ENCODE assay signal across 8 cellular contexts in the genomic region with DNA sequence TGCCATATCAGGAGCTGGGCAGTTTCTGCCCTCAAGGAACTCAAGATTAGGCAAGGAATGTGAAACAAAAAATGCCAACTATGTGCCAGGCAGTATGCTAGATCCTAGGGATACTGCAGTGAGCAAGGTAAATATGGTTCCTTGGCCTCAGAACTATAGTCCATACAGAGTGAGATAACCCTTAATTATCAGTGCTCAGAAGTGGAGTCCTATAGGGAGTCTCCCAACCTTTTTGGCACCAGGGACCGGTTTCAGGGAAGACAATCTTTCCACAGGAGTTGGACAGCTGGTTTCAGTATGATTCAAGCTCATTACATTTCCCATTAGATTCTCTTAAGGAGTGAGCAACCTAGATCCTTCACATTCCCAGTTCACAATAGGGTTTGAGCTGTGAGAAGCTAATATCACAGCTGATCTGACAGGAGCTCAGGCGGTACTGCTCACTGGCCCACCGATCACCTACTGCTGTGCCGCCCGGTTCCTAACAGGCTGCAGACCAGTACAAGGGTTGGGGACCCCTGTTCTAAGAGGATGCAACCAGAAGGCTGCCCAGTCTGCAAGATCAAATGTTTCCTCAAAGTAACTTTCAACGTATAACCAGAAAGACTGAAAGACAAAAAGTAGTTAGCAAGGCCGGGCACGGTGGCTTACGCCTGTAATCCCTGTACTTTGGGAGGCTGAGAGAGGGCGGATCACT. TPM values are rescaled to one million over a fixed set of nuclear protein-coding genes. Genes with fewer than 3 reads are reported as not detected.
A peak's percentile ranks its signal among the peaks of the same experiment; 100 is the strongest.
DNase-seq lines count a peak whose midpoint lies in the region; ATAC-seq and TF ChIP-seq lines count a peak whose summit lies in the region.

No MANE protein-coding gene starts in this region.

- H3K4me1 Mint-ChIP-seq in HFFc6 (ENCODE audit: low read depth): peaks cover 37% of the 10 kb centered on the region
- peaks cover 49% of the 10 kb centered on the region for H3K4me1 Mint-ChIP-seq in activated naive CD8-positive, alpha-beta T cell treated with anti-CD3 and anti-CD28 coated beads for 36 hours

- peaks cover 32% of the 10 kb centered on the region for H3K4me1 ChIP-seq in ACC112 (ENCODE audit: control insufficient read depth, insufficient read depth, low read length, unreplicated experiment)
- H3K4me1 ChIP-seq in liver (ENCODE audit: control insufficient read depth in 4 of 4, insufficient read depth in 4 of 4, low read length in 3 of 4): peaks cover 9 to 30% (median 19%) of the 10 kb centered on the region in 4 donors

- ATAC-seq in HG03159 (IDR thresholded peaks at IDR 0.05; ENCODE audit: unreplicated experiment): no peak

- H2AFZ ChIP-seq in ACC112 (ENCODE audit: low read length, unreplicated experiment): no peak overlapping the region

- DNase-seq in HFFc6 (no peak), COR-L47 (lab: John Stamatoyannopoulos, UW) (no peak), cerebellar nuclear complex (lab: John Stamatoyannopoulos, UW) (no peak)
- DNase-seq in activated naive CD8-positive, alpha-beta T cell treated with anti-CD3 and anti-CD28 coated beads for 36 hours: no peak
- DNase-seq in NK-92 treated with Interleukin-12 subunit alpha and Interleukin-12 subunit beta, amount 100 ng/mL, for 24 hours (lab: John Stamatoyannopoulos, UW): no peak

- H3K27ac ChIP-seq in ACC112 (ENCODE audit: low read depth, low read length): peak overlapping the region; percentile 82
- no peak overlapping the region for H3K27ac ChIP-seq in liver (ENCODE audit: low read depth in 1 of 2, low read length in 2 of 2)

- peaks cover 46% of the 10 kb centered on the region for H3K36me3 Mint-ChIP-seq in HFFc6 (ENCODE audit: low read depth)
- H3K36me3 Mint-ChIP-seq in activated naive CD8-positive, alpha-beta T cell treated with anti-CD3 and anti-CD28 coated beads for 36 hours: peaks cover 44% of the 10 kb centered on the region

- H3K9me3 Mint-ChIP-seq in HFFc6: peaks cover 5% of the 10 kb centered on the region
- no peaks in the 10 kb centered on the region for H3K9me3 Mint-ChIP-seq in activated naive CD8-positive, alpha-beta T cell treated with anti-CD3 and anti-CD28 coated beads for 36 hours

- TF ChIP-seq RAD21 in liver (IDR thresholded peaks at IDR 0.05): no peak

- no peaks in the 10 kb centered on the region for H3K9me3 ChIP-seq in liver (ENCODE audit: control insufficient read depth in 4 of 4, low read length in 3 of 4)

- no peak for TF ChIP-seq CTCF in HFFc6 (IDR thresholded peaks at IDR 0.05)
- TF ChIP-seq CTCF in liver (IDR thresholded peaks at IDR 0.05; ENCODE audit: low read depth, low read length, missing input control): no peak

- peak overlapping the region; percentile 100 for H3K27ac Mint-ChIP-seq in HFFc6
- peak overlapping the region; percentile 98 for H3K27ac Mint-ChIP-seq in activated naive CD8-positive, alpha-beta T cell treated with anti-CD3 and anti-CD28 coated beads for 36 hours

- H3K4me3 ChIP-seq in ACC112 (ENCODE audit: low read depth, low read length): peak overlapping the region; percentile 90
- peak overlapping the region in 2 of 3 donors; percentile 9 to 95 for H3K4me3 ChIP-seq in liver (ENCODE audit: low read depth in 1 of 3, low read length in 3 of 3)

- WGBS in liver: 75% methylated on average over 10 of the region's 10 CpGs

- peak overlapping the region; percentile 100 for H3K4me3 Mint-ChIP-seq in HFFc6
- H3K4me3 Mint-ChIP-seq in activated naive CD8-positive, alpha-beta T cell treated with anti-CD3 and anti-CD28 coated beads for 36 hours: peak overlapping the region; percentile 96

- H3K79me2 ChIP-seq in ACC112 (ENCODE audit: control insufficient read depth, insufficient read depth, low read length, unreplicated experiment): peaks cover 75% of the 10 kb centered on the region

- peaks cover 8% of the 10 kb centered on the region for H3K27me3 Mint-ChIP-seq in HFFc6 (ENCODE audit: insufficient read depth)
- no peaks in the 10 kb centered on the region for H3K27me3 Mint-ChIP-seq in activated naive CD8-positive, alpha-beta T cell treated with anti-CD3 and anti-CD28 coated beads for 36 hours

- H3K9ac ChIP-seq in liver (ENCODE audit: low read depth in 1 of 2, low read length in 2 of 2): no peak overlapping the region

- H3K27me3 ChIP-seq in ACC112 (ENCODE audit: insufficient read depth, low read length): no peaks in the 10 kb centered on the region
- no peaks in the 10 kb centered on the region for H3K27me3 ChIP-seq in liver (ENCODE audit: control insufficient read depth in 4 of 4, insufficient read depth in 4 of 4, low read length in 3 of 4)

- H3K36me3 ChIP-seq in ACC112 (ENCODE audit: insufficient read depth, low read length) (peaks cover 12% of the 10 kb centered on the region; the same call in 1 of the 2 replicates), liver (ENCODE audit: control insufficient read depth in 4 of 4, insufficient read depth in 3 of 4, low read depth in 1 of 4, low read length in 3 of 4) (peaks cover 0 to 15% (median 9%) of the 10 kb centered on the region in 4 donors)

TF ChIP-seq in liver, 16 proteins besides CTCF, POLR2A, EP300 and RAD21:
- TF ChIP-seq TAF1 (conservative IDR thresholded peaks at IDR 0.05): no peak
- no peak for TF ChIP-seq EGR1 (IDR thresholded peaks at IDR 0.05; ENCODE audit: low read depth in 2 of 2)

RNA-seq across cellular contexts. Expression of gene SRP72, which starts 1.7 kb away (rescaled TPM):
- total RNA-seq in HFFc6 (2021; fragmentation: NEBNext Ultra II Directional; extraction: Animal tissue kit (Norgen Biotek cat#: 25700)): 100 to 1,000 TPM; 152 to 180 (median 166) TPM
- total RNA-seq in activated naive CD8-positive, alpha-beta T cell treated with anti-CD3 and anti-CD28 coated beads for 36 hours: 100 to 1,000 TPM; 209 to 211 TPM
- 10 to 100 TPM; 32.1 to 69.7 TPM for total RNA-seq in liver
- 10 to 100 TPM; 37.1 to 44.3 TPM for polyA plus RNA-seq in liver

RNA-seq across cellular contexts. Expression of gene PAICS, which starts 29.7 kb away (rescaled TPM):
- 100 to 1,000 TPM; 136 to 177 (median 168) TPM for total RNA-seq in HFFc6 (2021; fragmentation: NEBNext Ultra II Directional; extraction: Animal tissue kit (Norgen Biotek cat#: 25700))
- 100 to 1,000 TPM; 472 TPM for total RNA-seq in activated naive CD8-positive, alpha-beta T cell treated with anti-CD3 and anti-CD28 coated beads for 36 hours
- 10 to 100 TPM; 34.5 to 50.4 TPM for total RNA-seq in liver
- polyA plus RNA-seq in liver: 10 to 100 TPM; 46.0 to 47.8 TPM

RNA-seq across cellular contexts. Expression of gene PPAT, which starts 30.3 kb away (rescaled TPM):
- 10 to 100 TPM; 19.3 to 26.3 (median 22.3) TPM for total RNA-seq in HFFc6 (2021; fragmentation: NEBNext Ultra II Directional; extraction: Animal tissue kit (Norgen Biotek cat#: 25700))
- total RNA-seq in activated naive CD8-positive, alpha-beta T cell treated with anti-CD3 and anti-CD28 coated beads for 36 hours: 10 to 100 TPM; 68.9 to 69.0 TPM
- total RNA-seq in liver: 10 to 100 TPM in 1 of 2 donors, 1 to 10 TPM in 1; 7.6 to 11.0 TPM
- polyA plus RNA-seq in liver: 1 to 10 TPM; 3.7 TPM

RNA-seq across cellular contexts. Expression of gene ARL9, which starts 39.8 kb away (rescaled TPM):
- total RNA-seq in HFFc6 (2021; fragmentation: NEBNext Ultra II Directional; extraction: Animal tissue kit (Norgen Biotek cat#: 25700)): under 1 TPM in 4 of 6 experiments, not detected in 2; 0.07 to 0.18 (median 0.12) TPM
- total RNA-seq in activated naive CD8-positive, alpha-beta T cell treated with anti-CD3 and anti-CD28 coated beads for 36 hours: under 1 TPM; 0.45 to 0.46 TPM
- under 1 TPM; 0.08 to 0.61 TPM for total RNA-seq in liver
- polyA plus RNA-seq in liver: under 1 TPM in 1 of 2 donors, not detected in 1; 0.10 TPM
